In genomic region chr2:199443589-199444130, GRCh38 we compare ENCODE assay signal across 19 cellular contexts.
"Had no signal": no experiment of that assay in that cellular context is flagged by ENCODE, and none has a peak within 500 bp of the region (broad histone marks: within the 10 kb centered on the region; RNA-seq: fewer than 3 reads in every experiment).

No MANE protein-coding gene starts in this region.

- H3K79me2 ChIP-seq: hepatocyte had no signal

- H3K4me2 ChIP-seq: hepatocyte had no signal

- H3K36me3 Mint-ChIP-seq: activated CD8-positive, alpha-beta memory T cell treated with anti-CD3 and anti-CD28 coated beads, Interleukin-2, amount 10 ng/mL, durations not matched to agents 7 days and 5 days; activated naive CD8-positive, alpha-beta T cell had no signal

- H3K27me3 ChIP-seq: uterus had no signal

- H3K36me3 ChIP-seq: left ventricle myocardium inferior, sigmoid colon, stomach, thoracic aorta, uterus had no signal

- H3K4me3 ChIP-seq: hepatocyte, left ventricle myocardium inferior, sigmoid colon, stomach, thoracic aorta, uterus had no signal

- H3K27ac Mint-ChIP-seq: activated CD8-positive, alpha-beta memory T cell treated with anti-CD3 and anti-CD28 coated beads, Interleukin-2, amount 10 ng/mL, durations not matched to agents 7 days and 5 days; activated naive CD8-positive, alpha-beta T cell; activated T-cell treated with anti-CD3 and anti-CD28 coated beads, Interleukin-2, amount 50 U/mL, for 24 hours; endodermal cell; nephron progenitor cell had no signal

- DNase-seq: activated CD4-positive, alpha-beta T cell treated with anti-CD3 and anti-CD28 coated beads for 1 hour; activated CD4-positive, alpha-beta T cell treated with anti-CD3 and anti-CD28 coated beads, Interleukin-2, amount 50 U/mL, for 48 hours; activated CD8-positive, alpha-beta memory T cell treated with anti-CD3 and anti-CD28 coated beads, Interleukin-2, amount 10 ng/mL, durations not matched to agents 7 days and 5 days; activated effector memory CD4-positive, alpha-beta T cell treated with Interleukin-2 at 50 U/mL for 16 hours; activated T-cell treated with anti-CD3 and anti-CD28 coated beads, Interleukin-2, amount 50 U/mL, for 24 hours; endodermal cell; erythroblast; kidney; left ventricle myocardium inferior; mesenchymal stem cell; nephron progenitor cell; sigmoid colon; stimulated activated CD4-positive, alpha-beta T cell treated with anti-CD3 and anti-CD28 coated beads, Interleukin-4, amount 100 ng/mL, for 1 hour; stomach; T-helper 9 cell; uterus had no signal

- H3K4me1 ChIP-seq: left ventricle myocardium inferior, sigmoid colon, stomach, uterus had no signal

- H2AFZ ChIP-seq: hepatocyte had no signal

- H3K27ac ChIP-seq: hepatocyte, left ventricle myocardium inferior, sigmoid colon, stomach, thoracic aorta, uterus had no signal

- ATAC-seq: activated CD8-positive, alpha-beta memory T cell treated with anti-CD3 and anti-CD28 coated beads, Interleukin-2, amount 10 ng/mL, durations not matched to agents 7 days and 5 days had no signal

- H3K9me3 ChIP-seq: left ventricle myocardium inferior, sigmoid colon, stomach, thoracic aorta, uterus had no signal

- H3K9me3 Mint-ChIP-seq: activated T-cell treated with anti-CD3 and anti-CD28 coated beads, Interleukin-2, amount 50 U/mL, for 24 hours; endodermal cell; nephron progenitor cell had no signal
